ENCODE assay signal across 14 cellular contexts in genomic region chr6:126625019-126625418, GRCh38.
DNase-seq lines count a peak whose midpoint lies in the region; ATAC-seq, FAIRE-seq and TF ChIP-seq lines count a peak whose summit lies in the region.
"Had no signal": no experiment of that assay in that cellular context is flagged by ENCODE, and none has a peak within 500 bp of the region (broad histone marks: within the 10 kb centered on the region; RNA-seq: fewer than 3 reads in every experiment).

No MANE protein-coding gene starts in this region.

- WGBS in GM23248 (ENCODE audit: low coverage in 1 of 2, low lambda C conversion rate in 2 of 2, missing lambda C conversion rate in 2 of 2), 2 experiments, result 83 to 88% methylated on average over 2 of the region's 2 CpGs
- WGBS in mesendoderm (ENCODE audit: extremely low coverage, insufficient coverage, low lambda C conversion rate), result no CpG with 5 or more reads among the region's 2 CpGs
- WGBS in prostate gland, result 72% methylated on average over 2 of the region's 2 CpGs

- TF ChIP-seq CTCF in prostate gland (IDR thresholded peaks at IDR 0.05), result no peak

- no peak for ATAC-seq in HG03457 (IDR thresholded peaks at IDR 0.05; ENCODE audit: unreplicated experiment)
- ATAC-seq: stimulated activated naive CD8-positive, alpha-beta T cell treated with anti-CD3 and anti-CD28 coated beads, Interleukin-15, amount 100 ng/mL, for 72 hours had no signal

- no peak overlapping the region for H2BK15ac ChIP-seq in mesendoderm (replicated peaks; ENCODE audit: low read depth)

- no peaks in the 10 kb centered on the region for H3K79me2 ChIP-seq in GM23248 (ENCODE audit: insufficient read depth)
- H3K79me2 ChIP-seq in mesendoderm (ENCODE audit: control insufficient read depth, insufficient read depth, low read length), result no peaks in the 10 kb centered on the region

- intact Hi-C loops in prostate gland (cut with DNase I), result no loop called here

- no peak overlapping the region for H2AFZ ChIP-seq in GM23248

- H3K18ac ChIP-seq in mesendoderm (ENCODE audit: low read length), result no peak overlapping the region

- H4K8ac ChIP-seq in mesendoderm (ENCODE audit: low read depth, low read length), result no peak overlapping the region

- no peak overlapping the region for H4K5ac ChIP-seq in mesendoderm (ENCODE audit: low read length)

- no peaks in the 10 kb centered on the region for H3K79me1 ChIP-seq in mesendoderm (ENCODE audit: low read length)

- H3K9ac ChIP-seq in GM23248, result no peak overlapping the region
- no peak overlapping the region for H3K9ac ChIP-seq in mesendoderm (ENCODE audit: low read length)

- H3K23ac ChIP-seq in mesendoderm (ENCODE audit: low read length), result no peak overlapping the region

- no peak overlapping the region for H3K4ac ChIP-seq in mesendoderm (ENCODE audit: low read depth, low read length)

- H3K9me3 ChIP-seq in GM23248 (ENCODE audit: low read depth), result no peaks in the 10 kb centered on the region
- no peaks in the 10 kb centered on the region for H3K9me3 ChIP-seq in prostate gland

- no peak overlapping the region for H3K56ac ChIP-seq in mesendoderm (ENCODE audit: low read length)

- in situ Hi-C loops in GM23248 (cut with MboI), result no loop called here

- H3K27me3 ChIP-seq in GM23248 (replicated peaks; ENCODE audit: insufficient read depth) (no peaks in the 10 kb centered on the region), mesendoderm (ENCODE audit: insufficient read depth, low read length, poor library complexity) (no peaks in the 10 kb centered on the region), prostate gland (replicated peaks; ENCODE audit: insufficient read depth) (no peaks in the 10 kb centered on the region)

- DNase-seq in GM23248 (peak; percentile 55), RKO (ENCODE audit: low spot score) (peak; percentile 59), fibroblast of gingiva (ENCODE audit: low read depth) (peak; percentile 16), mesendoderm (peak; percentile 70), GM12891 (ENCODE audit: insufficient read length, low spot score) (no peak), DMS79 (lab: John Stamatoyannopoulos, UW) (no peak), prostate gland (ENCODE audit: low spot score) (no peak)
- DNase-seq: CD4-positive, CD25-positive, alpha-beta regulatory T cell; glutamatergic neuron; NCI-H1417 treated with DMSO at 0.1 percent for 48 hours; NK-92 treated with Interleukin-12 subunit alpha and Interleukin-12 subunit beta, amount 100 ng/mL, for 24 hours; stimulated activated CD4-positive, alpha-beta T cell treated with anti-CD3 and anti-CD28 coated beads, Interleukin-4, amount 100 ng/mL, for 24 hours; stimulated activated naive CD8-positive, alpha-beta T cell treated with anti-CD3 and anti-CD28 coated beads, Interleukin-15, amount 100 ng/mL, for 72 hours had no signal

- no peaks in the 10 kb centered on the region for H4K20me1 ChIP-seq in GM23248 (ENCODE audit: insufficient read depth)

- H2BK120ac ChIP-seq in mesendoderm (ENCODE audit: low read depth, low read length), result no peak overlapping the region

- H3K36me3 ChIP-seq in GM23248 (ENCODE audit: low read depth) (no peaks in the 10 kb centered on the region), mesendoderm (ENCODE audit: control insufficient read depth, insufficient read depth, low read length) (no peaks in the 10 kb centered on the region), prostate gland (no peaks in the 10 kb centered on the region)

- no peak overlapping the region for H2BK5ac ChIP-seq in mesendoderm (ENCODE audit: low read length)

- 0 out of 2 replicates have a peak, but pooled peaks cover 2% of the 10 kb centered on the region for H3K9me2 ChIP-seq in GM23248 (ENCODE audit: insufficient read depth)

- no peaks in the 10 kb centered on the region for H3F3A ChIP-seq in GM23248 (ENCODE audit: insufficient read depth)

- no peak overlapping the region for H2AK5ac ChIP-seq in mesendoderm (ENCODE audit: low read length)

- no peak overlapping the region for H3K4me2 ChIP-seq in GM23248 (ENCODE audit: unreplicated experiment)
- H3K4me2 ChIP-seq in mesendoderm (ENCODE audit: low read length), result no peak overlapping the region

- no peak for FAIRE-seq in GM12891 (lab: Jason Lieb, UNC)

- H3K4me3 ChIP-seq in GM23248, result no peak overlapping the region
- no peak overlapping the region for H3K4me3 ChIP-seq in mesendoderm (ENCODE audit: low read length)
- no peak overlapping the region for H3K4me3 ChIP-seq in prostate gland

- H3K27ac ChIP-seq in GM23248 (no peak overlapping the region), mesendoderm (ENCODE audit: low read depth, low read length) (no peak overlapping the region), prostate gland (no peak overlapping the region)

- H3K4me1 ChIP-seq in GM23248 (ENCODE audit: insufficient read depth) (no peaks in the 10 kb centered on the region), mesendoderm (ENCODE audit: control insufficient read depth, low read depth, low read length) (no peaks in the 10 kb centered on the region), prostate gland (replicated peaks) (no peaks in the 10 kb centered on the region)

- no peak for TF ChIP-seq POLR2A in GM12891 (IDR thresholded peaks at IDR 0.05; ENCODE audit: low read depth, low read length)
- TF ChIP-seq POLR2A in prostate gland (IDR thresholded peaks at IDR 0.05), result no peak

TF ChIP-seq in GM12891, 5 proteins besides CTCF, POLR2A, EP300 and RAD21:
- no peak for TF ChIP-seq PAX5 (IDR thresholded peaks at IDR 0.05; ENCODE audit: insufficient read depth, low read length, severe bottlenecking)
- no peak for TF ChIP-seq TAF1 (IDR thresholded peaks at IDR 0.05; ENCODE audit: low read depth, low read length)
- no peak for TF ChIP-seq POU2F2 (IDR thresholded peaks at IDR 0.05; ENCODE audit: low read depth, low read length)
- no peak for TF ChIP-seq SPI1 (IDR thresholded peaks at IDR 0.05; ENCODE audit: low read depth, low read length)
- TF ChIP-seq POLR2AphosphoS5 (IDR thresholded peaks at IDR 0.05; ENCODE audit: low read depth, low read length), result no peak

Comparison
In these comparisons a context has a peak if more than half of its experiments do, and no peak if none do; other contexts are left out.
1. DNase-seq: peak in GM23248 (single experiment), RKO (single experiment), fibroblast of gingiva (single experiment) and mesendoderm (single experiment); none in GM12891 (single experiment), DMS79 (single experiment) and prostate gland (single experiment).